Comparison of ENCODE assay signal across 24 cellular contexts in genomic region chr10:132021046-132021445, GRCh38.
"Had no signal": no experiment of that assay in that cellular context is flagged by ENCODE, and none has a peak within 500 bp of the region (broad histone marks: within the 10 kb centered on the region; RNA-seq: fewer than 3 reads in every experiment).

No MANE protein-coding gene starts in this region.

- H3K9me3 ChIP-seq: left lung, lower lobe of right lung, mucosa of descending colon, ovary, prostate gland, right lobe of liver, suprapubic skin, tibial nerve, vagina had no signal

- H3K9me3 Mint-ChIP-seq: naive thymus-derived CD4-positive, alpha-beta T cell; natural killer cell treated with Interleukin-12 subunit alpha and Interleukin-12 subunit beta and Interleukin-15 and Interleukin-18, amount 100 ng/mL, for 72 hours; stimulated activated effector memory CD8-positive, alpha-beta T cell treated with anti-CD3 and anti-CD28 coated beads, Interleukin-12 subunit alpha, Interleukin-12 subunit beta, amount 100 ng/mL, for 72 hours; stimulated activated naive CD8-positive, alpha-beta T cell treated with anti-CD3 and anti-CD28 coated beads, Interleukin-15, Interleukin-2, amounts not matched to agents 100 ng/mL and 50 ng/mL, for 24 hours; type B pancreatic cell had no signal

- DNase-seq: hippocampal formation; left colon; left lung; lower lobe of right lung; mammary epithelial cell; midbrain; mucosa of descending colon; naive thymus-derived CD4-positive, alpha-beta T cell; ovary; right lobe of liver; stimulated activated CD4-positive, alpha-beta T cell treated with anti-CD3 and anti-CD28 coated beads, Interleukin-12 subunit alpha, Interleukin-12 subunit beta, amount 100 ng/mL, for 4 hours; stimulated activated CD4-positive, alpha-beta T cell treated with anti-CD3 and anti-CD28 coated beads, Interleukin-15, amount 100 ng/mL, for 24 hours; stimulated activated CD4-positive, alpha-beta T cell treated with anti-CD3 and anti-CD28 coated beads, Interleukin-4, amount 100 ng/mL, for 24 hours; stimulated activated naive CD4-positive, alpha-beta T cell had no signal

- FAIRE-seq: keratinocyte had no signal

- H3K36me3 ChIP-seq: left lung, lower lobe of right lung, ovary, prostate gland, right lobe of liver, suprapubic skin, tibial nerve, vagina had no signal

- H3K4me3 Mint-ChIP-seq: naive thymus-derived CD4-positive, alpha-beta T cell; natural killer cell treated with Interleukin-12 subunit alpha and Interleukin-12 subunit beta and Interleukin-15 and Interleukin-18, amount 100 ng/mL, for 72 hours; stimulated activated effector memory CD8-positive, alpha-beta T cell treated with anti-CD3 and anti-CD28 coated beads, Interleukin-12 subunit alpha, Interleukin-12 subunit beta, amount 100 ng/mL, for 72 hours; stimulated activated naive CD8-positive, alpha-beta T cell treated with anti-CD3 and anti-CD28 coated beads, Interleukin-15, Interleukin-2, amounts not matched to agents 100 ng/mL and 50 ng/mL, for 24 hours; type B pancreatic cell had no signal

- H3K4me3 ChIP-seq: left lung, lower lobe of right lung, mucosa of descending colon, ovary, prostate gland, right lobe of liver, skin epidermis, suprapubic skin, tibial nerve, vagina had no signal

- H3K36me3 Mint-ChIP-seq: naive thymus-derived CD4-positive, alpha-beta T cell; natural killer cell treated with Interleukin-12 subunit alpha and Interleukin-12 subunit beta and Interleukin-15 and Interleukin-18, amount 100 ng/mL, for 72 hours; stimulated activated effector memory CD8-positive, alpha-beta T cell treated with anti-CD3 and anti-CD28 coated beads, Interleukin-12 subunit alpha, Interleukin-12 subunit beta, amount 100 ng/mL, for 72 hours; type B pancreatic cell had no signal

- H3K27ac ChIP-seq: left lung, lower lobe of right lung, ovary, prostate gland, right lobe of liver, skin epidermis, suprapubic skin, tibial nerve, vagina had no signal

- H3K27ac Mint-ChIP-seq: natural killer cell treated with Interleukin-12 subunit alpha and Interleukin-12 subunit beta and Interleukin-15 and Interleukin-18, amount 100 ng/mL, for 72 hours; stimulated activated naive CD8-positive, alpha-beta T cell treated with anti-CD3 and anti-CD28 coated beads, Interleukin-15, Interleukin-2, amounts not matched to agents 100 ng/mL and 50 ng/mL, for 24 hours; type B pancreatic cell had no signal

- H3K27me3 ChIP-seq: ovary, right lobe of liver, vagina had no signal

- ATAC-seq: left colon; left lung; lower lobe of right lung; mucosa of descending colon; naive thymus-derived CD4-positive, alpha-beta T cell; right lobe of liver; stimulated activated effector memory CD8-positive, alpha-beta T cell treated with anti-CD3 and anti-CD28 coated beads, Interleukin-12 subunit alpha, Interleukin-12 subunit beta, amount 100 ng/mL, for 72 hours had no signal
